Comparison of ENCODE assay signal across 16 cellular contexts in the genomic region with DNA sequence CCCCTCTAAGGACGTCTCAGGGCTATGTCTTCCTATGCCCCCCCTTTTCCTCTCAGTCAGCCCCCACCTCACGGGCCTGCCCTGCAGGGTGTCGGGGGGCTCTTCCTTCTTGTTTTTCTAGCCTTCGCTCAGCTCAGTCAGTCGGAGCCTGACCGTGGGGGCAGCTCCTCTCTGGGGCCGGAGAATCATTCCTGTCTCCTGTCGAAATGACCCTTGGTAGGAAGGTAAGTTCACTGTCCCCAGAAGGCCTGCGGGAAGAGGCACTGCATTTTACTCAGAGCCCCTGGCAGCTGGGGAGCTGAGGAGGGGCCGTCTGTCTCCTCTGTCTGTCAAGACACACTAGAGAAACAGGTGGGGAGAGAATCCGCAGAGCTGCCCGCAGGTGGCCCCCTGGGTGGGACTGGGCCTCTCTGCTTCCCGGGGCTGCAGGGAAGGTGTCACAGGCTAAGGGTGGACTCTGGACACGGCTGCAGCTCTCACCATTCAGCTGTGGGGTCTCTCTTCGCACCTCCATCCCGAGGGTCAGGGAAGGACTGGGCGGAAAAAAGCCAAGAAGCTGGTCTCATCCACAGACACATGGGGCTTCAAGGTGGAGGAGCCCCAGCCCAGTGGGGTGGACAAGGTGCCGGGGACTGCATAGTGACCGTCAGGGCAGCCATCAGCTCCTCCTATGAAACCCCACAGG.
DNase-seq lines count a peak whose midpoint lies in the region; ATAC-seq and TF ChIP-seq lines count a peak whose summit lies in the region.
"Had no signal": no experiment of that assay in that cellular context is flagged by ENCODE, and none has a peak within 500 bp of the region (broad histone marks: within the 10 kb centered on the region; RNA-seq: fewer than 3 reads in every experiment).

No MANE protein-coding gene starts in this region.

- H4K20me1 ChIP-seq in neural progenitor cell (ENCODE audit: low read depth): no peaks in the 10 kb centered on the region

- H3K4me1 ChIP-seq in CD8-positive, alpha-beta T cell (ENCODE audit: insufficient read depth, low read length): peaks cover 54% of the 10 kb centered on the region
- H3K4me1 ChIP-seq in neural progenitor cell (no peaks in the 10 kb centered on the region), Peyer's patch (peaks cover 0 to 17% (median 8%) of the 10 kb centered on the region in 4 donors)

- no peak overlapping the region for H2AFZ ChIP-seq in neural progenitor cell (replicated peaks)

- peak overlapping the region; percentile 55 for H3K27ac Mint-ChIP-seq in activated CD4-positive, alpha-beta T cell treated with anti-CD3 and anti-CD28 coated beads, Interleukin-2, amount 10 ng/mL, durations not matched to agents 7 days and 5 days
- peak overlapping the region; percentile 80 for H3K27ac Mint-ChIP-seq in CD8-positive, alpha-beta T cell
- peak overlapping the region; percentile 90 for H3K27ac Mint-ChIP-seq in central memory CD8-positive, alpha-beta T cell (ENCODE audit: low read depth)
- no peak overlapping the region for H3K27ac Mint-ChIP-seq in neural progenitor cell

- H3K4me3 Mint-ChIP-seq in activated CD4-positive, alpha-beta T cell treated with anti-CD3 and anti-CD28 coated beads, Interleukin-2, amount 10 ng/mL, durations not matched to agents 7 days and 5 days: no peak overlapping the region
- no peak overlapping the region for H3K4me3 Mint-ChIP-seq in CD8-positive, alpha-beta T cell
- H3K4me3 Mint-ChIP-seq in central memory CD8-positive, alpha-beta T cell: no peak overlapping the region
- H3K4me3 Mint-ChIP-seq in neural progenitor cell: peak overlapping the region; percentile 5

- no peaks in the 10 kb centered on the region for H3K9me3 ChIP-seq in CD8-positive, alpha-beta T cell (ENCODE audit: low read length)
- peaks cover 4% of the 10 kb centered on the region for H3K9me3 ChIP-seq in neural progenitor cell (ENCODE audit: low read depth)
- H3K9me3 ChIP-seq in Peyer's patch: no peaks in the 10 kb centered on the region
- H3K9me3 ChIP-seq: MG63 had no signal

- ATAC-seq in CD8-positive, alpha-beta T cell: no peak
- no peak for ATAC-seq in central memory CD8-positive, alpha-beta T cell (replicated peaks; ENCODE audit: extremely low read depth, poor library complexity, severe bottlenecking)

- no peak for DNase-seq in activated CD4-positive, alpha-beta T cell treated with anti-CD3 and anti-CD28 coated beads, Interleukin-2, amount 10 ng/mL, durations not matched to agents 7 days and 5 days
- DNase-seq in activated CD4-positive, alpha-beta T cell treated with anti-CD3 and anti-CD28 coated beads for 48 hours: no peak
- no peak for DNase-seq in CD8-positive, alpha-beta T cell
- DNase-seq in central memory CD8-positive, alpha-beta T cell (ENCODE audit: low spot score in 2 of 2): no peak
- DNase-seq in neural progenitor cell (ENCODE audit: low spot score) (no peak), DMS53 treated with DMSO at 0.1 percent for 48 hours (lab: John Stamatoyannopoulos, UW; ENCODE audit: unreplicated experiment) (no peak), Peyer's patch (no peak), COLO668 (lab: John Stamatoyannopoulos, UW; ENCODE audit: unreplicated experiment) (no peak)
- DNase-seq: 8988T, MG63, NCI-H1092 treated with DMSO at 0.1 percent for 48 hours, NCI-H1694, NCI-H2107, NCI-H226, NCI-H526 treated with DMSO at 0.1 percent for 48 hours had no signal

- H3K36me3 Mint-ChIP-seq in activated CD4-positive, alpha-beta T cell treated with anti-CD3 and anti-CD28 coated beads, Interleukin-2, amount 10 ng/mL, durations not matched to agents 7 days and 5 days (ENCODE audit: low read depth): no peaks in the 10 kb centered on the region
- no peaks in the 10 kb centered on the region for H3K36me3 Mint-ChIP-seq in CD8-positive, alpha-beta T cell
- peaks cover 5% of the 10 kb centered on the region for H3K36me3 Mint-ChIP-seq in central memory CD8-positive, alpha-beta T cell (ENCODE audit: insufficient read depth)
- no peaks in the 10 kb centered on the region for H3K36me3 Mint-ChIP-seq in neural progenitor cell

- no peaks in the 10 kb centered on the region for H3K9me3 Mint-ChIP-seq in activated CD4-positive, alpha-beta T cell treated with anti-CD3 and anti-CD28 coated beads, Interleukin-2, amount 10 ng/mL, durations not matched to agents 7 days and 5 days
- H3K9me3 Mint-ChIP-seq in CD8-positive, alpha-beta T cell: no peaks in the 10 kb centered on the region
- H3K9me3 Mint-ChIP-seq in central memory CD8-positive, alpha-beta T cell: no peaks in the 10 kb centered on the region
- no peaks in the 10 kb centered on the region for H3K9me3 Mint-ChIP-seq in neural progenitor cell

- peaks cover 55% of the 10 kb centered on the region for H3K4me1 Mint-ChIP-seq in activated CD4-positive, alpha-beta T cell treated with anti-CD3 and anti-CD28 coated beads, Interleukin-2, amount 10 ng/mL, durations not matched to agents 7 days and 5 days
- peaks cover 57% of the 10 kb centered on the region for H3K4me1 Mint-ChIP-seq in CD8-positive, alpha-beta T cell (ENCODE audit: low read depth)
- H3K4me1 Mint-ChIP-seq in central memory CD8-positive, alpha-beta T cell: peaks cover 48% of the 10 kb centered on the region
- peaks cover 5% of the 10 kb centered on the region for H3K4me1 Mint-ChIP-seq in neural progenitor cell

- H3K36me3 ChIP-seq in CD8-positive, alpha-beta T cell (ENCODE audit: insufficient read depth, low read length): no peaks in the 10 kb centered on the region
- no peaks in the 10 kb centered on the region for H3K36me3 ChIP-seq in neural progenitor cell
- H3K36me3 ChIP-seq in Peyer's patch: no peaks in the 10 kb centered on the region
- H3K36me3 ChIP-seq: MG63 had no signal

- H3K4me3 ChIP-seq in CD8-positive, alpha-beta T cell (ENCODE audit: low read depth, low read length): no peak overlapping the region
- no peak overlapping the region for H3K4me3 ChIP-seq in neural progenitor cell
- H3K4me3 ChIP-seq in Peyer's patch: no peak overlapping the region
- H3K4me3 ChIP-seq: MG63 had no signal

- CTCF ChIA-PET in activated CD4-positive, alpha-beta T cell treated with anti-CD3 and anti-CD28 coated beads, Interleukin-2, amount 10 ng/mL, durations not matched to agents 7 days and 5 days (lab: Charles Lee): interaction anchor here (1.2 to 1.5 kb wide), 2 partner anchors 12 to 30 kb away, joined by 4 to 6 read pairs; no protein-coding TSS in a partner anchor
- CTCF ChIA-PET in CD8-positive, alpha-beta T cell (lab: Charles Lee): interaction anchor here (0.6 to 1.0 kb wide), 3 partner anchors 72 to 325 kb away, joined by 3 read pairs; no protein-coding TSS in a partner anchor

- no peak overlapping the region for H3K27ac ChIP-seq in CD8-positive, alpha-beta T cell (ENCODE audit: low read depth, low read length)
- no peak overlapping the region for H3K27ac ChIP-seq in neural progenitor cell
- H3K27ac ChIP-seq in Peyer's patch: no peak overlapping the region
- H3K27ac ChIP-seq: C4-2B had no signal

- intact Hi-C loops in CD8-positive, alpha-beta T cell (cut with DNase I, micrococcal nuclease): loop anchor here in 1 of 2 experiments (2.0 kb wide), 1 partner anchor 61 kb away; no protein-coding TSS in a partner anchor

- H3K9ac ChIP-seq in neural progenitor cell: no peak overlapping the region

- H3K27me3 Mint-ChIP-seq in activated CD4-positive, alpha-beta T cell treated with anti-CD3 and anti-CD28 coated beads, Interleukin-2, amount 10 ng/mL, durations not matched to agents 7 days and 5 days: peaks cover 3% of the 10 kb centered on the region
- no peaks in the 10 kb centered on the region for H3K27me3 Mint-ChIP-seq in CD8-positive, alpha-beta T cell (ENCODE audit: low read depth)
- H3K27me3 Mint-ChIP-seq in central memory CD8-positive, alpha-beta T cell: no peaks in the 10 kb centered on the region
- peaks cover 5% of the 10 kb centered on the region for H3K27me3 Mint-ChIP-seq in neural progenitor cell (ENCODE audit: insufficient read depth, low read depth)

- H3F3A ChIP-seq in neural progenitor cell (ENCODE audit: low read depth): peaks cover 12% of the 10 kb centered on the region

- H3K4me2 ChIP-seq in neural progenitor cell: no peak overlapping the region

- H3K27me3 ChIP-seq in CD8-positive, alpha-beta T cell (ENCODE audit: insufficient read depth, low read length): no peaks in the 10 kb centered on the region
- H3K27me3 ChIP-seq in neural progenitor cell (no peaks in the 10 kb centered on the region), Peyer's patch (no peaks in the 10 kb centered on the region)
- H3K27me3 ChIP-seq: MG63 had no signal

- no peak for TF ChIP-seq POLR2A in Peyer's patch (IDR thresholded peaks at IDR 0.05)

- POLR2A ChIA-PET in activated CD4-positive, alpha-beta T cell treated with anti-CD3 and anti-CD28 coated beads, Interleukin-2, amount 10 ng/mL, durations not matched to agents 7 days and 5 days (lab: Charles Lee): no interaction called here
- POLR2A ChIA-PET in CD8-positive, alpha-beta T cell (lab: Charles Lee): interaction anchor here (4.0 kb wide), 1 partner anchor 112 kb away, joined by 24 read pairs; a partner anchor contains a TSS

- no peak for TF ChIP-seq CTCF in CD8-positive, alpha-beta T cell (IDR thresholded peaks at IDR 0.05)
- TF ChIP-seq CTCF in neural progenitor cell (IDR thresholded peaks at IDR 0.05) (no peak), Peyer's patch (IDR thresholded peaks at IDR 0.05) (no peak)

- H3K79me2 ChIP-seq in neural progenitor cell (ENCODE audit: low read depth): no peaks in the 10 kb centered on the region
